In the genomic region with DNA sequence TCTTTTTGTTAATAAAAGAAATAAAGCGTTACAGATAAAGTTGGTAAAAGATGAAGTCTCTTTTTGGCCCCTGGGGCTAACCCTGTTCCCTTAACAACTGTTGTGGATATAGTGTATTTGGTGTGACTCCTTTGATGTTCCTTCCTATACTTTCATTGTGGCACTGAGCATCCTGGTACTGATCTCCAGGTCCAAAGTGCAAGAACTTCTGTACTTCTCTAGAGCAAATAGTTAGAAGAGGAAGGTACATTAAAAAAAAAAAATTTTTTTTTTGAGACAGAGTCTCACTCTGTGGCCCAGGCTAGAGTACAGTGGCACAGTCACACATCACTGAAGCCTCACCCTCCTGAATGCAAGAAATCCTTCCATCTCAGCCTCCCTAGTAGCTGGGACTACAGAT, we compare ENCODE assay signal across 27 cellular contexts.
"Had no signal": no experiment of that assay in that cellular context is flagged by ENCODE, and none has a peak within 500 bp of the region (broad histone marks: within the 10 kb centered on the region; RNA-seq: fewer than 3 reads in every experiment).

No MANE protein-coding gene starts in this region.

- DNase-seq: activated CD4-positive, alpha-beta memory T cell treated with anti-CD3 and anti-CD28 coated beads, Interleukin-2, amount 10 ng/mL, durations not matched to agents 7 days and 5 days; activated CD4-positive, alpha-beta T cell treated with anti-CD3 and anti-CD28 coated beads for 1 hour; activated CD4-positive, alpha-beta T cell treated with anti-CD3 and anti-CD28 coated beads for 4 hours; activated CD4-positive, alpha-beta T cell treated with anti-CD3 and anti-CD28 coated beads, Interleukin-2, amount 10 ng/mL, durations not matched to agents 7 days and 5 days; activated CD4-positive, alpha-beta T cell treated with anti-CD3 and anti-CD28 coated beads, Interleukin-2, amount 50 U/mL, for 4 hours; activated CD8-positive, alpha-beta memory T cell treated with anti-CD3 and anti-CD28 coated beads, Interleukin-2, amount 50 U/mL, for 48 hours; activated gamma-delta T cell; activated naive CD4-positive, alpha-beta T cell; activated naive CD4-positive, alpha-beta T cell treated with anti-CD3 and anti-CD28 coated beads, Interleukin-2, amount 10 ng/mL, durations not matched to agents 7 days and 5 days; activated naive CD8-positive, alpha-beta T cell treated with anti-CD3 and anti-CD28 coated beads, Interleukin-2, amount 10 ng/mL, durations not matched to agents 7 days and 5 days; activated T-cell treated with anti-CD3 and anti-CD28 coated beads for 4 hours; activated T-cell treated with anti-CD3 and anti-CD28 coated beads, Interleukin-2, amount 50 U/mL, for 24 hours; activated T-cell treated with anti-CD3 and anti-CD28 coated beads, Interleukin-2, amount 50 U/mL, for 72 hours; anterior cingulate cortex; brain microvascular endothelial cell; dorsolateral prefrontal cortex; effector memory CD4-positive, alpha-beta T cell; erythroblast; foreskin keratinocyte; gastrocnemius medialis; glutamatergic neuron; T-helper 2 cell had no signal

- H3K27me3 ChIP-seq: brain microvascular endothelial cell, dorsolateral prefrontal cortex, esophagus muscularis mucosa, foreskin keratinocyte, gastrocnemius medialis had no signal

- H3K9me3 ChIP-seq: esophagus muscularis mucosa, gastrocnemius medialis had no signal

- ATAC-seq: activated naive CD4-positive, alpha-beta T cell treated with anti-CD3 and anti-CD28 coated beads, Interleukin-2, amount 50 U/mL, for 72 hours; activated T-cell treated with anti-CD3 and anti-CD28 coated beads, Interleukin-2, amount 50 U/mL, for 72 hours; foreskin keratinocyte; gastrocnemius medialis had no signal

- FAIRE-seq: astrocyte, bronchial epithelial cell had no signal

- H3K4me1 ChIP-seq: foreskin keratinocyte had no signal

- H3K4me3 ChIP-seq: coronary artery, dorsolateral prefrontal cortex, esophagus muscularis mucosa, gastrocnemius medialis had no signal

- H3K27ac ChIP-seq: brain microvascular endothelial cell, coronary artery, dorsolateral prefrontal cortex, esophagus muscularis mucosa, foreskin keratinocyte, gastrocnemius medialis had no signal
